8 cellular contexts compared by ENCODE assay signal in genomic region chr10:34780818-34781380, GRCh38. TPM values are rescaled to one million over a fixed set of nuclear protein-coding genes. Genes with fewer than 3 reads are reported as not detected.
DNase-seq lines count a peak whose midpoint lies in the region; ATAC-seq and TF ChIP-seq lines count a peak whose summit lies in the region.

No MANE protein-coding gene starts in this region.

- H3K9me3 ChIP-seq in transverse colon, result no peaks in the 10 kb centered on the region

- in situ Hi-C loops in transverse colon (cut with MboI; ENCODE audit: low pct_ligation_motif_present in 1 of 4, low pct_unique_long_range_greater_than_20kb in 1 of 4, low sequenced_read_pairs in 3 of 4), result no loop called here

- no peaks in the 10 kb centered on the region for H3K9me3 Mint-ChIP-seq in activated T-cell treated with anti-CD3 and anti-CD28 coated beads, Interleukin-2, amount 50 U/mL, for 24 hours

- DNase-seq in activated T-cell treated with anti-CD3 and anti-CD28 coated beads, Interleukin-2, amount 50 U/mL, for 24 hours, result no peak
- DNase-seq in activated T-cell treated with anti-CD3 and anti-CD28 coated beads for 4 hours (no peak), RPMI7951 (ENCODE audit: low read depth) (peak; percentile 83), left ventricle myocardium superior (peak; percentile 73), transverse colon (no peak), NCI-H2196 treated with DMSO at 0.1 percent for 48 hours (lab: John Stamatoyannopoulos, UW; ENCODE audit: unreplicated experiment) (no peak)
- no peak for DNase-seq in activated CD4-positive, alpha-beta T cell treated with anti-CD3 and anti-CD28 coated beads, Interleukin-2, amount 50 U/mL, for 1 hour

- peaks cover 35% of the 10 kb centered on the region for H3K27me3 Mint-ChIP-seq in activated T-cell treated with anti-CD3 and anti-CD28 coated beads, Interleukin-2, amount 50 U/mL, for 24 hours

- H3K27me3 ChIP-seq in transverse colon, result no peaks in the 10 kb centered on the region

- no peak for TF ChIP-seq POLR2A in transverse colon (IDR thresholded peaks at IDR 0.05)

- ATAC-seq in HG02852 (IDR thresholded peaks at IDR 0.05; ENCODE audit: unreplicated experiment) (peak; percentile 84), left ventricle myocardium superior (peak; percentile 83)

- H3K27ac Mint-ChIP-seq in activated T-cell treated with anti-CD3 and anti-CD28 coated beads, Interleukin-2, amount 50 U/mL, for 24 hours, result no peak overlapping the region

- no peak for TF ChIP-seq CTCF in transverse colon (IDR thresholded peaks at IDR 0.05)

- peak overlapping the region; percentile 30 to 56 (median 48) for H3K27ac ChIP-seq in transverse colon

- TF ChIP-seq EP300 in transverse colon (IDR thresholded peaks at IDR 0.05; ENCODE audit: low read depth), result no peak

- intact Hi-C loops in left ventricle myocardium superior (cut with micrococcal nuclease) (no loop called here), transverse colon (cut with DNase I; ENCODE audit: low total_unique reads) (no loop called here)

- H3K4me3 Mint-ChIP-seq in activated T-cell treated with anti-CD3 and anti-CD28 coated beads, Interleukin-2, amount 50 U/mL, for 24 hours, result peak overlapping the region; percentile 13

- H3K36me3 Mint-ChIP-seq in activated T-cell treated with anti-CD3 and anti-CD28 coated beads, Interleukin-2, amount 50 U/mL, for 24 hours (ENCODE audit: low read depth), result no peaks in the 10 kb centered on the region

- H3K4me3 ChIP-seq in transverse colon, result no peak overlapping the region

- 16% methylated on average over 6 to 11 of the region's 11 CpGs for WGBS in transverse colon (ENCODE audit: low coverage in 1 of 2), 2 donors

- H3K36me3 ChIP-seq in transverse colon, result no peaks in the 10 kb centered on the region

- peaks cover 17 to 45% (median 27%) of the 10 kb centered on the region in 4 donors for H3K4me1 ChIP-seq in transverse colon

- peaks cover 9% of the 10 kb centered on the region for H3K4me1 Mint-ChIP-seq in activated T-cell treated with anti-CD3 and anti-CD28 coated beads, Interleukin-2, amount 50 U/mL, for 24 hours (ENCODE audit: low read depth)

RNA-seq across cellular contexts. Expression of gene PARD3, which starts 34.2 kb away (rescaled TPM):
- 23.9 and 30.0 TPM in 2 replicates for total RNA-seq in RPMI7951 (2014; rRNA removed; shearing (Covaris generic))
- total RNA-seq in left ventricle myocardium superior (25.3 TPM), transverse colon (10 to 100 TPM; 27.3 to 65.3 (median 55.6) TPM)

Comparison
In these comparisons a context has a peak if more than half of its experiments do, and no peak if none do; other contexts are left out.
1. DNase-seq: peak in RPMI7951 (single experiment) and left ventricle myocardium superior (single experiment); none in activated T-cell treated with anti-CD3 and anti-CD28 coated beads, Interleukin-2, amount 50 U/mL, for 24 hours (single experiment), activated T-cell treated with anti-CD3 and anti-CD28 coated beads for 4 hours (single experiment), transverse colon (single experiment), NCI-H2196 treated with DMSO at 0.1 percent for 48 hours (single experiment) and activated CD4-positive, alpha-beta T cell treated with anti-CD3 and anti-CD28 coated beads, Interleukin-2, amount 50 U/mL, for 1 hour (single experiment).